23 cellular contexts compared by ENCODE assay signal in genomic region chr21:28387220-28387619, GRCh38.
DNase-seq lines count a peak whose midpoint lies in the region; ATAC-seq, FAIRE-seq and TF ChIP-seq lines count a peak whose summit lies in the region.
"Had no signal": no experiment of that assay in that cellular context is flagged by ENCODE, and none has a peak within 500 bp of the region (broad histone marks: within the 10 kb centered on the region; RNA-seq: fewer than 3 reads in every experiment).

No MANE protein-coding gene starts in this region.

- DNase-seq in GM12865 (ENCODE audit: low read depth) (peak; percentile 12), iPS-NIHi11 (ENCODE audit: low spot score) (no peak), NCI-H82 treated with DMSO at 0.1 percent for 48 hours (lab: John Stamatoyannopoulos, UW; ENCODE audit: unreplicated experiment) (no peak)
- DNase-seq: ACHN; Calu3; CD4-positive, alpha-beta memory T cell; DMS 273 treated with DMSO at 0.1 percent for 48 hours; DMS53; DND-41; EL; GOT3; H7; HFFc6; KG1 had no signal

- peak; percentile 14 for FAIRE-seq in colon (lab: Jason Lieb, UNC)
- FAIRE-seq: A204.1, GM12891, GM18507, GM19239 had no signal

- H3K4me3 ChIP-seq in GM12865 (ENCODE audit: low read depth, low read length): no peak overlapping the region

- ATAC-seq in GM19328 (IDR thresholded peaks at IDR 0.05; ENCODE audit: unreplicated experiment) (peak; percentile 57), HG03045 (IDR thresholded peaks at IDR 0.05; ENCODE audit: unreplicated experiment) (peak; percentile 47), HG03469 (IDR thresholded peaks at IDR 0.05; ENCODE audit: unreplicated experiment) (no peak)
- ATAC-seq: HCT116 had no signal

- no peak for TF ChIP-seq CTCF in GM12865 (IDR thresholded peaks at IDR 0.05; ENCODE audit: insufficient read depth, low read depth, low read length, missing control alignments)
